21 cellular contexts compared by ENCODE assay signal in genomic region chr6:160147146-160147536, GRCh38. TPM values are rescaled to one million over a fixed set of nuclear protein-coding genes. Genes with fewer than 3 reads are reported as not detected.
DNase-seq lines count a peak whose midpoint lies in the region; TF ChIP-seq lines count a peak whose summit lies in the region.
"Had no signal": no experiment of that assay in that cellular context is flagged by ENCODE, and none has a peak within 500 bp of the region (broad histone marks: within the 10 kb centered on the region; RNA-seq: fewer than 3 reads in every experiment).

No MANE protein-coding gene starts in this region.

- TF ChIP-seq CTCF in ascending aorta (IDR thresholded peaks at IDR 0.05) (no peak), esophagus squamous epithelium (IDR thresholded peaks at IDR 0.05) (no peak), sigmoid colon (IDR thresholded peaks at IDR 0.05) (no peak), uterus (IDR thresholded peaks at IDR 0.05) (no peak), HFFc6 (IDR thresholded peaks at IDR 0.05) (no peak), progenitor cell of endocrine pancreas (IDR thresholded peaks at IDR 0.05; ENCODE audit: unreplicated experiment) (no peak)

- TF ChIP-seq POLR2A in esophagus squamous epithelium (IDR thresholded peaks at IDR 0.05): no peak
- no peak for TF ChIP-seq POLR2A in sigmoid colon (IDR thresholded peaks at IDR 0.05)
- no peak for TF ChIP-seq POLR2A in uterus (IDR thresholded peaks at IDR 0.05)

- H3K9me3 Mint-ChIP-seq in HFFc6 (no peaks in the 10 kb centered on the region), progenitor cell of endocrine pancreas (ENCODE audit: low read depth) (peaks cover 7% of the 10 kb centered on the region)

- 68 to 91% methylated on average over 3 of the region's 3 CpGs for WGBS in esophagus squamous epithelium, 2 donors
- WGBS in sigmoid colon, 2 donors: 84 to 92% methylated on average over 3 of the region's 3 CpGs

- H3K9me3 ChIP-seq in ascending aorta (no peaks in the 10 kb centered on the region), esophagus squamous epithelium (no peaks in the 10 kb centered on the region), sigmoid colon (no peaks in the 10 kb centered on the region), uterus (no peaks in the 10 kb centered on the region)
- H3K9me3 ChIP-seq: Peyer's patch, SJCRH30 had no signal

- no peak overlapping the region for H3K4me3 Mint-ChIP-seq in HFFc6
- no peak overlapping the region for H3K4me3 Mint-ChIP-seq in progenitor cell of endocrine pancreas (ENCODE audit: low read depth)
- H3K4me3 Mint-ChIP-seq: CD4-positive, CD25-positive, alpha-beta regulatory T cell; H9 had no signal

- H3K27me3 ChIP-seq in ascending aorta (no peaks in the 10 kb centered on the region), esophagus squamous epithelium (no peaks in the 10 kb centered on the region), sigmoid colon (no peaks in the 10 kb centered on the region), uterus (no peaks in the 10 kb centered on the region)
- H3K27me3 ChIP-seq: Peyer's patch had no signal

- no peaks in the 10 kb centered on the region; the same call in 1 of the 2 replicates for H3K36me3 Mint-ChIP-seq in HFFc6 (ENCODE audit: low read depth)
- peaks cover 15% of the 10 kb centered on the region for H3K36me3 Mint-ChIP-seq in progenitor cell of endocrine pancreas (ENCODE audit: insufficient read depth)

- peak; percentile 46 to 87 (median 73) for TF ChIP-seq EP300 in sigmoid colon (IDR thresholded peaks at IDR 0.05)

- H3K4me3 ChIP-seq in ascending aorta (no peak overlapping the region), esophagus squamous epithelium (no peak overlapping the region), sigmoid colon (no peak overlapping the region), uterus (no peak overlapping the region)
- H3K4me3 ChIP-seq: GM12878, Peyer's patch, SJCRH30 had no signal

- H3K27ac Mint-ChIP-seq in HFFc6: no peak overlapping the region
- no peak overlapping the region for H3K27ac Mint-ChIP-seq in progenitor cell of endocrine pancreas
- H3K27ac Mint-ChIP-seq: CD4-positive, CD25-positive, alpha-beta regulatory T cell; H9 had no signal

- H3K4me1 ChIP-seq in ascending aorta: peaks cover 7 to 25% of the 10 kb centered on the region in 2 donors
- H3K4me1 ChIP-seq in esophagus squamous epithelium: no peaks in the 10 kb centered on the region
- peaks cover 0 to 35% (median 31%) of the 10 kb centered on the region in 4 donors for H3K4me1 ChIP-seq in sigmoid colon
- H3K4me1 ChIP-seq in uterus: no peaks in the 10 kb centered on the region
- H3K4me1 ChIP-seq: Peyer's patch, SJCRH30 had no signal

- H3K4me1 Mint-ChIP-seq in HFFc6 (ENCODE audit: low read depth) (peaks cover under 1% of the 10 kb centered on the region), progenitor cell of endocrine pancreas (ENCODE audit: low read depth) (no peaks in the 10 kb centered on the region)
- H3K4me1 Mint-ChIP-seq: CD4-positive, CD25-positive, alpha-beta regulatory T cell; H9 had no signal

- H3K36me3 ChIP-seq in ascending aorta (no peaks in the 10 kb centered on the region), esophagus squamous epithelium (no peaks in the 10 kb centered on the region), sigmoid colon (no peaks in the 10 kb centered on the region), uterus (no peaks in the 10 kb centered on the region)
- H3K36me3 ChIP-seq: Peyer's patch, SJCRH30 had no signal

- intact Hi-C loops in ascending aorta (cut with DNase I) (no loop called here), esophagus squamous epithelium (cut with DNase I) (no loop called here), sigmoid colon (cut with DNase I) (loop anchor here (10.0 kb wide), 1 partner anchor 108 kb away; the partner anchor contains the start of gene SLC22A2), uterus (cut with DNase I; ENCODE audit: low total_unique reads) (no loop called here)

- H3K27me3 Mint-ChIP-seq in HFFc6 (ENCODE audit: insufficient read depth) (no peaks in the 10 kb centered on the region), progenitor cell of endocrine pancreas (no peaks in the 10 kb centered on the region)

- DNase-seq in ascending aorta (ENCODE audit: low spot score in 2 of 2) (no peak), esophagus squamous epithelium (lab: John Stamatoyannopoulos, UW) (no peak), sigmoid colon (peak; percentile 78), uterus (no peak), HFFc6 (no peak), NOMO-1 treated with DMSO at 0.1 percent for 48 hours (lab: John Stamatoyannopoulos, UW; ENCODE audit: unreplicated experiment) (no peak), progenitor cell of endocrine pancreas (ENCODE audit: low spot score, unreplicated experiment) (no peak)
- DNase-seq: CD4-positive, CD25-positive, alpha-beta regulatory T cell; COR-L47; DMS 273 treated with DMSO at 0.1 percent for 48 hours; DND-41; H9; NCI-H1092 treated with DMSO at 0.1 percent for 48 hours; NCI-H1436 treated with DMSO at 0.1 percent for 48 hours; NCI-H1930; NCI-H774; NK-92 treated with Interleukin-12 subunit alpha and Interleukin-12 subunit beta, amount 100 ng/mL, for 24 hours; Peyer's patch; SJCRH30 had no signal

- peak overlapping the region; percentile 75 to 80 for H3K27ac ChIP-seq in ascending aorta
- peak overlapping the region in 3 of 4 donors; percentile 48 to 65 (median 61) for H3K27ac ChIP-seq in esophagus squamous epithelium
- peak overlapping the region; percentile 66 to 89 (median 80) for H3K27ac ChIP-seq in sigmoid colon
- H3K27ac ChIP-seq in uterus: peak overlapping the region; percentile 8 to 43
- H3K27ac ChIP-seq: KMS-11, Peyer's patch, SJCRH30 had no signal

RNA-seq across cellular contexts. Expression of gene SLC22A1, which starts 25.5 kb away (rescaled TPM):
- total RNA-seq in ascending aorta: not detected
- total RNA-seq in esophagus squamous epithelium: under 1 TPM in 3 of 4 donors, not detected in 1; 0.35 to 0.53 (median 0.38) TPM
- total RNA-seq in sigmoid colon: 1 to 10 TPM in 2 of 4 donors, under 1 TPM in 1, not detected in 1; 0.99 to 1.9 (median 1.1) TPM
- under 1 TPM in 1 of 3 donors, not detected in 2; 0.58 TPM for polyA plus RNA-seq in sigmoid colon
- total RNA-seq in uterus: 1 to 10 TPM in 1 of 4 donors, under 1 TPM in 1, not detected in 2; 0.35 to 5.4 TPM
- total RNA-seq in HFFc6 (2021; fragmentation: NEBNext Ultra II Directional; extraction: Animal tissue kit (Norgen Biotek cat#: 25700)): under 1 TPM in 4 of 6 experiments, not detected in 2; 0.12 to 0.33 (median 0.21) TPM
- 2.4 and 3.0 TPM in 2 replicates for total RNA-seq in progenitor cell of endocrine pancreas
- polyA plus RNA-seq: CD4-positive, CD25-positive, alpha-beta regulatory T cell had no signal

Comparison
In these comparisons a context has a peak if more than half of its experiments do, and no peak if none do; other contexts are left out.
1. H3K27ac ChIP-seq: peak in every context shown above with its lines; median percentile 80 in sigmoid colon; 78 in ascending aorta; 61 in esophagus squamous epithelium; 26 in uterus.